In the genomic region with DNA sequence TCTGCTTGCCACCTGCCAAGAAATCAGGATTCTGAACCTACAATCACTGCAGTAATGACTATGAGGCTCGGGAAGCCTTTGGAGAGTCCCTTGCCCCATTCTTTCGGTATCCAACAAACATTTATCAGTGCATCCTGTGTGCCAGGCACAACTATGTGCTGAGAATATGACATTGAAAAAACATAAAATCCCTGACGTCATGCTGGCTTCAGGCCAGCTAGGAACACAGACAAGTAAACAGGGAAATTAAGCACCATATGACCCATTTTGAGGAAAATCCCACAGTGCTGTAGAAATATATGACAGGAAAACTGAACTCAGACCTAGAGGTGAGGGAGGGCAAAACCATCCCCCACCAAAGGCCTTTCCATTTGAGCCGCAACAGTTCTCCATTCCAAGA, we compare ENCODE assay signal across 14 cellular contexts. TPM values are rescaled to one million over a fixed set of nuclear protein-coding genes. Genes with fewer than 3 reads are reported as not detected.
DNase-seq lines count a peak whose midpoint lies in the region; ATAC-seq and TF ChIP-seq lines count a peak whose summit lies in the region.
"Had no signal": no experiment of that assay in that cellular context is flagged by ENCODE, and none has a peak within 500 bp of the region (broad histone marks: within the 10 kb centered on the region; RNA-seq: fewer than 3 reads in every experiment).

No MANE protein-coding gene starts in this region.

- DNase-seq in NCI-H524 (lab: John Stamatoyannopoulos, UW), result peak; percentile 4 to 27
- DNase-seq in NCI-H524 treated with DMSO at 0.1 percent for 48 hours (lab: John Stamatoyannopoulos, UW), result no peak
- peak; percentile 14 for DNase-seq in HT-29 (ENCODE audit: low spot score)
- DNase-seq in lung microvascular endothelial cell (ENCODE audit: low read depth in 2 of 2), result peak; percentile 75
- DNase-seq in NCI-H2029 (lab: John Stamatoyannopoulos, UW), result no peak
- no peak for DNase-seq in activated CD4-positive, alpha-beta T cell treated with anti-CD3 and anti-CD28 coated beads for 48 hours
- DNase-seq: C1 segment of cervical spinal cord, DMS153, MG63, NCI-H1092 treated with DMSO at 0.1 percent for 48 hours, T-helper 2 cell had no signal

- ATAC-seq in SK-N-SH treated with all-trans-retinoic acid at 6 μM for 48 hours (no peak), HG02763 (IDR thresholded peaks at IDR 0.05; ENCODE audit: unreplicated experiment) (no peak)
- ATAC-seq: A549 had no signal

TF ChIP-seq in SK-N-SH treated with all-trans-retinoic acid at 6 μM for 48 hours, 23 proteins besides CTCF, POLR2A, EP300 and RAD21:
- TF ChIP-seq ZNF70 (CRISPR knock-in tag; IDR thresholded peaks at IDR 0.05) (no peak), TOX (CRISPR knock-in tag; IDR thresholded peaks at IDR 0.05; ENCODE audit: borderline replicate concordance) (no peak), ESRRG (CRISPR knock-in tag; IDR thresholded peaks at IDR 0.05) (no peak), OSR1 (CRISPR knock-in tag; IDR thresholded peaks at IDR 0.05) (no peak), ISL1 (CRISPR knock-in tag; IDR thresholded peaks at IDR 0.05) (peak; percentile 21; the same call in 1 of the 2 replicates), SNAI2 (CRISPR knock-in tag; IDR thresholded peaks at IDR 0.05) (no peak)
- TF ChIP-seq, protein P1, sequence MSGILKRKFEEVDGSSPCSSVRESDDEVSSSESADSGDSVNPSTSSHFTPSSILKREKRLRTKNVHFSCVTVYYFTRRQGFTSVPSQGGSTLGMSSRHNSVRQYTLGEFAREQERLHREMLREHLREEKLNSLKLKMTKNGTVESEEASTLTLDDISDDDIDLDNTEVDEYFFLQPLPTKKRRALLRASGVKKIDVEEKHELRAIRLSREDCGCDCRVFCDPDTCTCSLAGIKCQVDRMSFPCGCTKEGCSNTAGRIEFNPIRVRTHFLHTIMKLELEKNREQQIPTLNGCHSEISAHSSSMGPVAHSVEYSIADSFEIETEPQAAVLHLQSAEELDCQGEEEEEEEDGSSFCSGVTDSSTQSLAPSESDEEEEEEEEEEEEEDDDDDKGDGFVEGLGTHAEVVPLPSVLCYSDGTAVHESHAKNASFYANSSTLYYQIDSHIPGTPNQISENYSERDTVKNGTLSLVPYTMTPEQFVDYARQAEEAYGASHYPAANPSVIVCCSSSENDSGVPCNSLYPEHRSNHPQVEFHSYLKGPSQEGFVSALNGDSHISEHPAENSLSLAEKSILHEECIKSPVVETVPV (CRISPR knock-in tag; IDR thresholded peaks at IDR 0.05), result no peak
- TF ChIP-seq, protein P2, sequence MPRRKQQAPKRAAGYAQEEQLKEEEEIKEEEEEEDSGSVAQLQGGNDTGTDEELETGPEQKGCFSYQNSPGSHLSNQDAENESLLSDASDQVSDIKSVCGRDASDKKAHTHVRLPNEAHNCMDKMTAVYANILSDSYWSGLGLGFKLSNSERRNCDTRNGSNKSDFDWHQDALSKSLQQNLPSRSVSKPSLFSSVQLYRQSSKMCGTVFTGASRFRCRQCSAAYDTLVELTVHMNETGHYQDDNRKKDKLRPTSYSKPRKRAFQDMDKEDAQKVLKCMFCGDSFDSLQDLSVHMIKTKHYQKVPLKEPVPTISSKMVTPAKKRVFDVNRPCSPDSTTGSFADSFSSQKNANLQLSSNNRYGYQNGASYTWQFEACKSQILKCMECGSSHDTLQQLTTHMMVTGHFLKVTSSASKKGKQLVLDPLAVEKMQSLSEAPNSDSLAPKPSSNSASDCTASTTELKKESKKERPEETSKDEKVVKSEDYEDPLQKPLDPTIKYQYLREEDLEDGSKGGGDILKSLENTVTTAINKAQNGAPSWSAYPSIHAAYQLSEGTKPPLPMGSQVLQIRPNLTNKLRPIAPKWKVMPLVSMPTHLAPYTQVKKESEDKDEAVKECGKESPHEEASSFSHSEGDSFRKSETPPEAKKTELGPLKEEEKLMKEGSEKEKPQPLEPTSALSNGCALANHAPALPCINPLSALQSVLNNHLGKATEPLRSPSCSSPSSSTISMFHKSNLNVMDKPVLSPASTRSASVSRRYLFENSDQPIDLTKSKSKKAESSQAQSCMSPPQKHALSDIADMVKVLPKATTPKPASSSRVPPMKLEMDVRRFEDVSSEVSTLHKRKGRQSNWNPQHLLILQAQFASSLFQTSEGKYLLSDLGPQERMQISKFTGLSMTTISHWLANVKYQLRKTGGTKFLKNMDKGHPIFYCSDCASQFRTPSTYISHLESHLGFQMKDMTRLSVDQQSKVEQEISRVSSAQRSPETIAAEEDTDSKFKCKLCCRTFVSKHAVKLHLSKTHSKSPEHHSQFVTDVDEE (CRISPR knock-in tag; IDR thresholded peaks at IDR 0.05), result no peak
TF ChIP-seq in SK-N-SH treated with all-trans-retinoic acid at 6 μM for 48 hours: peak in this region for 1.

RNA-seq across cellular contexts. Expression of a gene that starts 34.1 kb away (rescaled TPM):
- total RNA-seq in HT-29 (2014; rRNA removed; shearing (Covaris generic)), result 8.5 and 9.3 TPM in 2 replicates
- total RNA-seq in lung microvascular endothelial cell, result 1.6 and 2.2 TPM in 2 replicates

RNA-seq across cellular contexts. Expression of a gene that starts 40.6 kb away (rescaled TPM):
- total RNA-seq in HT-29 (2014; rRNA removed; shearing (Covaris generic)), result 170 and 177 TPM in 2 replicates
- total RNA-seq in lung microvascular endothelial cell, result 36.4 and 37.5 TPM in 2 replicates

RNA-seq across cellular contexts. Expression of a gene that starts 58.3 kb away (rescaled TPM):
- total RNA-seq in HT-29 (2014; rRNA removed; shearing (Covaris generic)), result 59.0 and 60.2 TPM in 2 replicates
- 13.5 and 54.4 TPM in 2 replicates for total RNA-seq in lung microvascular endothelial cell

Comparison
In these comparisons a context has a peak if more than half of its experiments do, and no peak if none do; other contexts are left out.
1. DNase-seq: peak in NCI-H524 (2 of 2), HT-29 (single experiment) and lung microvascular endothelial cell (2 of 2); none in NCI-H524 treated with DMSO at 0.1 percent for 48 hours (single experiment), NCI-H2029 (single experiment) and activated CD4-positive, alpha-beta T cell treated with anti-CD3 and anti-CD28 coated beads for 48 hours (single experiment).